ENCODE assay signal across 8 cellular contexts in the genomic region with DNA sequence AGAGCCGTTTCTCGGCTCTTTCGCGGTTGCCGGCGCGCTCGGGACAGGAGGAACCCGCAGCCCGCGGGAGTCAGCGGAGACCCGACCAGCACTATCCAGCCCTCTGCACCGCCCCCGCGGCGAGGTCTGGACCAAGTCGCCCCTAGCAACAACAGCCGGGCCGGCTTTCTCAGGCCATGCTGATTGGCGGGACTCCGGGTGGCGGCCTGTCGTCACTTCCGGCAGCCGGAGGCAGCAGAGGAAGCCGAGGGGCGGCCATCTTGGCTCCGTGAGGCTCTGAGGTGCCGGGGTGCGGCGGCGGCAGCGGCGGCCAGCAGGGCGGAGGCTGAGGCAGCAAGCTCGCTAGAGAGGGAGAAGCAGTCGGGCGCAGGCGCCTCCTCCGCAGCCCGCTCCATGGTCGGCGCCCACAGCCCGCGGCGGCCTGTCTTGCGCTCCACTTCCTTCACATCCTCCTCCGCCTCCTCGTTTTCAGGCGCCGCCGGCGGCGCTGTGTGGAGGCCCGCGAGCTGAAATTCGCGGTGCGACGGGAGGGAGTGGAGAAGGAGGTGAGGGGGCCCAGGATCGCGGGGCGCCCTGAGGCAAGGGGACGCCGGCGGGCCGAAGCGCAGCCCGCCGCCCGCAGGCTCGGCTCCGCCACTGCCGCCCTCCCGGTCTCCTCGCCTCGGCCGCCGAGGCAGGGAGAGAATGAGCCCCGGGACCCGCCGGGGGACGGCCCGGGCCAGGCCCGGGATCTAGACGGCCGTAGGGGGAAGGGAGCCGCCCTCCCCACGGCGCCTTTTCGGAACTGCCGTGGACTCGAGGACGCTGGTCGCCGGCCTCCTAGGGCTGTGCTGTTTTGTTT. TPM values are rescaled to one million over a fixed set of nuclear protein-coding genes. Genes with fewer than 3 reads are reported as not detected.
DNase-seq lines count a peak whose midpoint lies in the region; ATAC-seq and TF ChIP-seq lines count a peak whose summit lies in the region.

A gene (plus strand): TSS at position 263 of the 841 bp plus-strand sequence. CDS start 615 bp downstream, outside the sequence.

- peaks cover 49% of the 10 kb centered on the region for H4K20me1 ChIP-seq in smooth muscle cell (ENCODE audit: low read depth)

- 1% methylated on average over 94 of the region's 97 CpGs for WGBS in smooth muscle cell (ENCODE audit: low lambda C conversion rate)

- H3K79me2 ChIP-seq in smooth muscle cell (ENCODE audit: low read depth) = peaks cover 47% of the 10 kb centered on the region

- peaks cover 22% of the 10 kb centered on the region for H3K27me3 Mint-ChIP-seq in WTC11 (ENCODE audit: low read depth)

- CTCF ChIA-PET in WTC11 (lab: Charles Lee) = interaction anchor here (1.0 to 1.8 kb wide), 3 partner anchors 8 to 38 kb away, joined by 3 to 4 read pairs (median 3); no protein-coding TSS in a partner anchor

- in situ Hi-C loops in GM18951 (cut with MboI; ENCODE audit: low sequenced_read_pairs, unreplicated experiment) = no loop called here

- H3K4me1 ChIP-seq in smooth muscle cell (ENCODE audit: low read depth) = peaks cover 19% of the 10 kb centered on the region

- peaks cover 19% of the 10 kb centered on the region for H3K4me1 Mint-ChIP-seq in WTC11

- H3K9me3 Mint-ChIP-seq in WTC11 = peaks cover 5% of the 10 kb centered on the region

- peak; percentile 75 for DNase-seq in AG09309 (ENCODE audit: low read depth)
- peak; percentile 97 for DNase-seq in NCI-H226
- DNase-seq in WTC11 (ENCODE audit: low spot score) = peak; percentile 98
- peak; percentile 96 to 97 for DNase-seq in cardiac fibroblast (ENCODE audit: low read depth in 2 of 2)
- peak; percentile 99 for DNase-seq in iPS-NIHi7 (ENCODE audit: extremely low spot score)
- peak; percentile 91 for DNase-seq in smooth muscle cell (lab: John Stamatoyannopoulos, UW; ENCODE audit: unreplicated experiment)

- H2AFZ ChIP-seq in smooth muscle cell (ENCODE audit: low read depth) = peak within 1 kb of the TSS; percentile 92

- TF ChIP-seq POLR2A in GM18951 (IDR thresholded peaks at IDR 0.05; ENCODE audit: extremely low read depth, insufficient read depth, insufficient read length) = peak; percentile 94

- no peak for TF ChIP-seq CTCF in AG09309 (IDR thresholded peaks at IDR 0.05; ENCODE audit: control insufficient read depth, insufficient read depth, low read depth, low read length, missing control alignments)
- TF ChIP-seq CTCF in WTC11 (IDR thresholded peaks at IDR 0.05) = no peak
- TF ChIP-seq CTCF in cardiac fibroblast (IDR thresholded peaks at IDR 0.05; ENCODE audit: low read depth, low read length) = no peak
- peak; percentile 9 for TF ChIP-seq CTCF in smooth muscle cell (IDR thresholded peaks at IDR 0.05; ENCODE audit: borderline replicate concordance, insufficient read depth, poor library complexity, severe bottlenecking)

- peak within 1 kb of the TSS; percentile 97 for H3K9ac ChIP-seq in smooth muscle cell (ENCODE audit: low read depth)

- H3K36me3 ChIP-seq in smooth muscle cell (ENCODE audit: low read depth) = no peaks in the 10 kb centered on the region

- H3K4me3 Mint-ChIP-seq in WTC11 = peak within 1 kb of the TSS; percentile 98

- H3K36me3 Mint-ChIP-seq in WTC11 = peaks cover 5% of the 10 kb centered on the region

- POLR2A ChIA-PET in WTC11 (lab: Charles Lee) = no interaction called here

- no peaks in the 10 kb centered on the region for H3K9me3 ChIP-seq in smooth muscle cell (replicated peaks; ENCODE audit: low read depth)

- ATAC-seq in HG03196 (IDR thresholded peaks at IDR 0.05; ENCODE audit: unreplicated experiment) = peak; percentile 96
- peak; percentile 97 for ATAC-seq in WTC11

- H3K27ac ChIP-seq in smooth muscle cell (ENCODE audit: low read depth) = peak within 1 kb of the TSS; percentile 96

- no peaks in the 10 kb centered on the region for H3K27me3 ChIP-seq in smooth muscle cell (ENCODE audit: low read depth)

- peak within 1 kb of the TSS; percentile 68 for H3K4me3 ChIP-seq in AG09309 (ENCODE audit: control insufficient read depth, low read depth, low read length)
- peak within 1 kb of the TSS; percentile 91 to 92 for H3K4me3 ChIP-seq in cardiac fibroblast (replicated peaks in 1 of 2; ENCODE audit: low read depth in 2 of 2, low read length in 2 of 2)
- peak within 1 kb of the TSS; percentile 87 for H3K4me3 ChIP-seq in smooth muscle cell

- peak within 1 kb of the TSS; percentile 94 for H3K27ac Mint-ChIP-seq in WTC11

- peaks cover 6% of the 10 kb centered on the region for H3F3A ChIP-seq in smooth muscle cell (ENCODE audit: low read depth)

- peak within 1 kb of the TSS; percentile 96 for H3K4me2 ChIP-seq in smooth muscle cell

TF ChIP-seq in WTC11, 78 proteins besides CTCF, POLR2A, EP300 and RAD21 (continues in another document):
- TF ChIP-seq ATF1 (CRISPR knock-in tag; IDR thresholded peaks at IDR 0.05) (no peak), GTF2I (CRISPR knock-in tag; conservative IDR thresholded peaks at IDR 0.05) (no peak), ZNF416 (CRISPR knock-in tag; IDR thresholded peaks at IDR 0.05) (no peak), SMAD3 (CRISPR knock-in tag; IDR thresholded peaks at IDR 0.05; ENCODE audit: borderline replicate concordance) (0 out of 2 replicates have a peak, but pooled peaks have one; percentile 16), ZBTB21 (CRISPR knock-in tag; IDR thresholded peaks at IDR 0.05; ENCODE audit: borderline replicate concordance) (no peak; the same call in 1 of the 2 replicates), SP1 (CRISPR knock-in tag; conservative IDR thresholded peaks at IDR 0.05) (peak; percentile 76), CBFB (CRISPR knock-in tag; IDR thresholded peaks at IDR 0.05; ENCODE audit: low read depth) (no peak), HMGA2 (CRISPR knock-in tag; IDR thresholded peaks at IDR 0.05) (no peak), MXD4 (CRISPR knock-in tag; IDR thresholded peaks at IDR 0.05; ENCODE audit: borderline replicate concordance) (no peak), ELF4 (CRISPR knock-in tag; IDR thresholded peaks at IDR 0.05; ENCODE audit: low read depth) (no peak), TEAD4 (CRISPR knock-in tag; IDR thresholded peaks at IDR 0.05) (no peak), FOXP1 (CRISPR knock-in tag; IDR thresholded peaks at IDR 0.05; ENCODE audit: borderline replicate concordance) (0 out of 2 replicates have a peak, but pooled peaks have one; percentile 47), FOXK1 (CRISPR knock-in tag; IDR thresholded peaks at IDR 0.05) (peak; percentile 76; the same call in 1 of the 2 replicates)
- TF ChIP-seq, protein P1, sequence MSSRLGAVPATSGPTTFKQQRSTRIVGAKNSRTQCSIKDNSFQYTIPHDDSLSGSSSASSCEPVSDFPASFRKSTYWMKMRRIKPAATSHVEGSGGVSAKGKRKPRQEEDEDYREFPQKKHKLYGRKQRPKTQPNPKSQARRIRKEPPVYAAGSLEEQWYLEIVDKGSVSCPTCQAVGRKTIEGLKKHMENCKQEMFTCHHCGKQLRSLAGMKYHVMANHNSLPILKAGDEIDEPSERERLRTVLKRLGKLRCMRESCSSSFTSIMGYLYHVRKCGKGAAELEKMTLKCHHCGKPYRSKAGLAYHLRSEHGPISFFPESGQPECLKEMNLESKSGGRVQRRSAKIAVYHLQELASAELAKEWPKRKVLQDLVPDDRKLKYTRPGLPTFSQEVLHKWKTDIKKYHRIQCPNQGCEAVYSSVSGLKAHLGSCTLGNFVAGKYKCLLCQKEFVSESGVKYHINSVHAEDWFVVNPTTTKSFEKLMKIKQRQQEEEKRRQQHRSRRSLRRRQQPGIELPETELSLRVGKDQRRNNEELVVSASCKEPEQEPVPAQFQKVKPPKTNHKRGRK (CRISPR knock-in tag; IDR thresholded peaks at IDR 0.05; ENCODE audit: borderline replicate concordance) = no peak
- TF ChIP-seq, protein P2, sequence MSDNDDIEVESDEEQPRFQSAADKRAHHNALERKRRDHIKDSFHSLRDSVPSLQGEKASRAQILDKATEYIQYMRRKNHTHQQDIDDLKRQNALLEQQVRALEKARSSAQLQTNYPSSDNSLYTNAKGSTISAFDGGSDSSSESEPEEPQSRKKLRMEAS (CRISPR knock-in tag; IDR thresholded peaks at IDR 0.05) = peak; percentile 64; the same call in 1 of the 2 replicates
- TF ChIP-seq, protein P3, sequence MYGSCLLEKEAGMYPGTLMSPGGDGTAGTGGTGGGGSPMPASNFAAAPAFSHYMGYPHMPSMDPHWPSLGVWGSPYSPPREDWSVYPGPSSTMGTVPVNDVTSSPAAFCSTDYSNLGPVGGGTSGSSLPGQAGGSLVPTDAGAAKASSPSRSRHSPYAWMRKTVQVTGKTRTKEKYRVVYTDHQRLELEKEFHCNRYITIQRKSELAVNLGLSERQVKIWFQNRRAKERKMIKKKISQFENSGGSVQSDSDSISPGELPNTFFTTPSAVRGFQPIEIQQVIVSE (CRISPR knock-in tag; IDR thresholded peaks at IDR 0.05; ENCODE audit: borderline replicate concordance) = no peak
- TF ChIP-seq, protein P4, sequence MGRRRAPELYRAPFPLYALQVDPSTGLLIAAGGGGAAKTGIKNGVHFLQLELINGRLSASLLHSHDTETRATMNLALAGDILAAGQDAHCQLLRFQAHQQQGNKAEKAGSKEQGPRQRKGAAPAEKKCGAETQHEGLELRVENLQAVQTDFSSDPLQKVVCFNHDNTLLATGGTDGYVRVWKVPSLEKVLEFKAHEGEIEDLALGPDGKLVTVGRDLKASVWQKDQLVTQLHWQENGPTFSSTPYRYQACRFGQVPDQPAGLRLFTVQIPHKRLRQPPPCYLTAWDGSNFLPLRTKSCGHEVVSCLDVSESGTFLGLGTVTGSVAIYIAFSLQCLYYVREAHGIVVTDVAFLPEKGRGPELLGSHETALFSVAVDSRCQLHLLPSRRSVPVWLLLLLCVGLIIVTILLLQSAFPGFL (CRISPR knock-in tag; IDR thresholded peaks at IDR 0.05; ENCODE audit: borderline replicate concordance) = no peak
- TF ChIP-seq, protein P5, sequence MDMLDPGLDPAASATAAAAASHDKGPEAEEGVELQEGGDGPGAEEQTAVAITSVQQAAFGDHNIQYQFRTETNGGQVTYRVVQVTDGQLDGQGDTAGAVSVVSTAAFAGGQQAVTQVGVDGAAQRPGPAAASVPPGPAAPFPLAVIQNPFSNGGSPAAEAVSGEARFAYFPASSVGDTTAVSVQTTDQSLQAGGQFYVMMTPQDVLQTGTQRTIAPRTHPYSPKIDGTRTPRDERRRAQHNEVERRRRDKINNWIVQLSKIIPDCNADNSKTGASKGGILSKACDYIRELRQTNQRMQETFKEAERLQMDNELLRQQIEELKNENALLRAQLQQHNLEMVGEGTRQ (CRISPR knock-in tag; IDR thresholded peaks at IDR 0.05) = no peak

RNA-seq across cellular contexts. Expression of the gene that starts here (rescaled TPM):
- total RNA-seq in WTC11 (2021) (82.2 to 93.7 TPM (median 83.0 TPM) in 3 replicates), smooth muscle cell (63.2 and 71.3 TPM in 2 replicates)
- polyA plus RNA-seq in smooth muscle cell = 68.4 and 69.0 TPM in 2 replicates

Comparison
In these comparisons a context has a peak if more than half of its experiments do, and no peak if none do; other contexts are left out.
1. Peak in every context shown above with its lines: DNase-seq, ATAC-seq, H3K4me3 ChIP-seq and H3K27ac ChIP-seq.